In the genomic region with DNA sequence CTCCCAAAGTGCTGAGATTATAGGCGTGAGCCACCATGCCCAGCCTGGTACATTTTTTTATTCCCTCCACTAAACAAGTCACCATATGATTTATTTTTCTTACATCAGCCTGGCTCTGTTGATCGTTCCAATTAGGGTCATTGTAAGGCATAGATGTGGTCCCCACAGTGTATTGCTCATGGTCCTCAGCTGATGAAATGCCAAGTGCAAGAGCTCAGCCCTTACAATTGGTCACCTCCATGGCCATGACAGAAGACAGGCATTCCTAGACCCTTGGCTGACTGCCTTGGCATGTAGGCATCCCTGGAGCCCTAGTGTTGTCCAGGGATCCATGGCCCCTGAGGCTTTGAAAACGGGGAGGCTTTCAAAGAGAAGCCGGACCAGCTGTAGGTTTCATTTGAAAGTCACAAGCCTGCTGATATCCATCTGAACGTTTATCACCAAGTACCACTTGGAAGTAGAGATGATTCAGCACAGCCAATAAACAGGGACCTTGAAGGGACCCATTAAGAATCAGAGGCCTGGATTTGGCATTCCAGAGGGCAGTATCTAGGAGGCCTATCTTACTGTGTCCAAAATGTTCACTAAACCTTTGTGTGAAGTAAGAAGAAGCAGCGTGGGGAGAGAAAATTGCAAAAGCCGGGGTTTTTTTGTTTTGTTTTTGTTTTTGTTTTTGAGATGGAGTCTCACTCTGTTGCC, we compare ENCODE assay signal across 1 cellular context.
A peak's percentile ranks its signal among the peaks of the same experiment; 100 is the strongest.
TF ChIP-seq lines count a peak whose summit lies in the region.

No MANE protein-coding gene starts in this region.

TF ChIP-seq in K562, 482 proteins besides CTCF, POLR2A, EP300 and RAD21 (continued from another document and continues in another):
- TF ChIP-seq, protein P1, sequence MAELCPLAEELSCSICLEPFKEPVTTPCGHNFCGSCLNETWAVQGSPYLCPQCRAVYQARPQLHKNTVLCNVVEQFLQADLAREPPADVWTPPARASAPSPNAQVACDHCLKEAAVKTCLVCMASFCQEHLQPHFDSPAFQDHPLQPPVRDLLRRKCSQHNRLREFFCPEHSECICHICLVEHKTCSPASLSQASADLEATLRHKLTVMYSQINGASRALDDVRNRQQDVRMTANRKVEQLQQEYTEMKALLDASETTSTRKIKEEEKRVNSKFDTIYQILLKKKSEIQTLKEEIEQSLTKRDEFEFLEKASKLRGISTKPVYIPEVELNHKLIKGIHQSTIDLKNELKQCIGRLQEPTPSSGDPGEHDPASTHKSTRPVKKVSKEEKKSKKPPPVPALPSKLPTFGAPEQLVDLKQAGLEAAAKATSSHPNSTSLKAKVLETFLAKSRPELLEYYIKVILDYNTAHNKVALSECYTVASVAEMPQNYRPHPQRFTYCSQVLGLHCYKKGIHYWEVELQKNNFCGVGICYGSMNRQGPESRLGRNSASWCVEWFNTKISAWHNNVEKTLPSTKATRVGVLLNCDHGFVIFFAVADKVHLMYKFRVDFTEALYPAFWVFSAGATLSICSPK (IDR thresholded peaks at IDR 0.05; ENCODE audit: borderline replicate concordance): no peak
- no peak for TF ChIP-seq FOXJ3 (CRISPR knock-in tag; IDR thresholded peaks at IDR 0.05)
- no peak for TF ChIP-seq SRSF3 (IDR thresholded peaks at IDR 0.05; ENCODE audit: insufficient read depth, low read length)
- TF ChIP-seq, protein P2, sequence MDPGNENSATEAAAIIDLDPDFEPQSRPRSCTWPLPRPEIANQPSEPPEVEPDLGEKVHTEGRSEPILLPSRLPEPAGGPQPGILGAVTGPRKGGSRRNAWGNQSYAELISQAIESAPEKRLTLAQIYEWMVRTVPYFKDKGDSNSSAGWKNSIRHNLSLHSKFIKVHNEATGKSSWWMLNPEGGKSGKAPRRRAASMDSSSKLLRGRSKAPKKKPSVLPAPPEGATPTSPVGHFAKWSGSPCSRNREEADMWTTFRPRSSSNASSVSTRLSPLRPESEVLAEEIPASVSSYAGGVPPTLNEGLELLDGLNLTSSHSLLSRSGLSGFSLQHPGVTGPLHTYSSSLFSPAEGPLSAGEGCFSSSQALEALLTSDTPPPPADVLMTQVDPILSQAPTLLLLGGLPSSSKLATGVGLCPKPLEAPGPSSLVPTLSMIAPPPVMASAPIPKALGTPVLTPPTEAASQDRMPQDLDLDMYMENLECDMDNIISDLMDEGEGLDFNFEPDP (CRISPR knock-in tag; IDR thresholded peaks at IDR 0.05): no peak
- TF ChIP-seq, protein P3, sequence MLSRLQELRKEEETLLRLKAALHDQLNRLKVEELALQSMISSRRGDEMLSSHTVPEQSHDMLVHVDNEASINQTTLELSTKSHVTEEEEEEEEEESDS (CRISPR knock-in tag; IDR thresholded peaks at IDR 0.05): no peak
- TF ChIP-seq ZFP1 (CRISPR knock-in tag; IDR thresholded peaks at IDR 0.05): no peak
- no peak for TF ChIP-seq ILK (tag; IDR thresholded peaks at IDR 0.05; ENCODE audit: borderline replicate concordance, low read depth)
- TF ChIP-seq, protein P4, sequence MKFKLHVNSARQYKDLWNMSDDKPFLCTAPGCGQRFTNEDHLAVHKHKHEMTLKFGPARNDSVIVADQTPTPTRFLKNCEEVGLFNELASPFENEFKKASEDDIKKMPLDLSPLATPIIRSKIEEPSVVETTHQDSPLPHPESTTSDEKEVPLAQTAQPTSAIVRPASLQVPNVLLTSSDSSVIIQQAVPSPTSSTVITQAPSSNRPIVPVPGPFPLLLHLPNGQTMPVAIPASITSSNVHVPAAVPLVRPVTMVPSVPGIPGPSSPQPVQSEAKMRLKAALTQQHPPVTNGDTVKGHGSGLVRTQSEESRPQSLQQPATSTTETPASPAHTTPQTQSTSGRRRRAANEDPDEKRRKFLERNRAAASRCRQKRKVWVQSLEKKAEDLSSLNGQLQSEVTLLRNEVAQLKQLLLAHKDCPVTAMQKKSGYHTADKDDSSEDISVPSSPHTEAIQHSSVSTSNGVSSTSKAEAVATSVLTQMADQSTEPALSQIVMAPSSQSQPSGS (CRISPR knock-in tag; IDR thresholded peaks at IDR 0.05): no peak
- TF ChIP-seq RBM22 (IDR thresholded peaks at IDR 0.05; ENCODE audit: low read depth, low read length, poor library complexity, severe bottlenecking): no peak
- peak; percentile 40; the same call in 1 of the 2 replicates for TF ChIP-seq DPF2 (IDR thresholded peaks at IDR 0.05)
- no peak for TF ChIP-seq CBX1 (IDR thresholded peaks at IDR 0.05; ENCODE audit: low read depth)
- TF ChIP-seq, protein P5, sequence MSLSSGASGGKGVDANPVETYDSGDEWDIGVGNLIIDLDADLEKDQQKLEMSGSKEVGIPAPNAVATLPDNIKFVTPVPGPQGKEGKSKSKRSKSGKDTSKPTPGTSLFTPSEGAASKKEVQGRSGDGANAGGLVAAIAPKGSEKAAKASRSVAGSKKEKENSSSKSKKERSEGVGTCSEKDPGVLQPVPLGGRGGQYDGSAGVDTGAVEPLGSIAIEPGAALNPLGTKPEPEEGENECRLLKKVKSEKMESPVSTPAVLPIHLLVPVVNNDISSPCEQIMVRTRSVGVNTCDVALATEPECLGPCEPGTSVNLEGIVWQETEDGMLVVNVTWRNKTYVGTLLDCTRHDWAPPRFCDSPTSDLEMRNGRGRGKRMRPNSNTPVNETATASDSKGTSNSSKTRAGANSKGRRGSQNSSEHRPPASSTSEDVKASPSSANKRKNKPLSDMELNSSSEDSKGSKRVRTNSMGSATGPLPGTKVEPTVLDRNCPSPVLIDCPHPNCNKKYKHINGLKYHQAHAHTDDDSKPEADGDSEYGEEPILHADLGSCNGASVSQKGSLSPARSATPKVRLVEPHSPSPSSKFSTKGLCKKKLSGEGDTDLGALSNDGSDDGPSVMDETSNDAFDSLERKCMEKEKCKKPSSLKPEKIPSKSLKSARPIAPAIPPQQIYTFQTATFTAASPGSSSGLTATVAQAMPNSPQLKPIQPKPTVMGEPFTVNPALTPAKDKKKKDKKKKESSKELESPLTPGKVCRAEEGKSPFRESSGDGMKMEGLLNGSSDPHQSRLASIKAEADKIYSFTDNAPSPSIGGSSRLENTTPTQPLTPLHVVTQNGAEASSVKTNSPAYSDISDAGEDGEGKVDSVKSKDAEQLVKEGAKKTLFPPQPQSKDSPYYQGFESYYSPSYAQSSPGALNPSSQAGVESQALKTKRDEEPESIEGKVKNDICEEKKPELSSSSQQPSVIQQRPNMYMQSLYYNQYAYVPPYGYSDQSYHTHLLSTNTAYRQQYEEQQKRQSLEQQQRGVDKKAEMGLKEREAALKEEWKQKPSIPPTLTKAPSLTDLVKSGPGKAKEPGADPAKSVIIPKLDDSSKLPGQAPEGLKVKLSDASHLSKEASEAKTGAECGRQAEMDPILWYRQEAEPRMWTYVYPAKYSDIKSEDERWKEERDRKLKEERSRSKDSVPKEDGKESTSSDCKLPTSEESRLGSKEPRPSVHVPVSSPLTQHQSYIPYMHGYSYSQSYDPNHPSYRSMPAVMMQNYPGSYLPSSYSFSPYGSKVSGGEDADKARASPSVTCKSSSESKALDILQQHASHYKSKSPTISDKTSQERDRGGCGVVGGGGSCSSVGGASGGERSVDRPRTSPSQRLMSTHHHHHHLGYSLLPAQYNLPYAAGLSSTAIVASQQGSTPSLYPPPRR (CRISPR knock-in tag; IDR thresholded peaks at IDR 0.05; ENCODE audit: borderline replicate concordance): no peak
- 0 out of 2 replicates have a peak, but pooled peaks have one; percentile 11 for TF ChIP-seq TCF3 (CRISPR knock-in tag; IDR thresholded peaks at IDR 0.05)
- TF ChIP-seq GATAD2A (IDR thresholded peaks at IDR 0.05): no peak
- TF ChIP-seq KDM5B (IDR thresholded peaks at IDR 0.05; ENCODE audit: insufficient replicate concordance, low read depth, low read length): no peak
- peak; percentile 58 for TF ChIP-seq CBFA2T3 (IDR thresholded peaks at IDR 0.05)
- TF ChIP-seq MEIS2 (IDR thresholded peaks at IDR 0.05; ENCODE audit: partially characterized antibody): no peak
- TF ChIP-seq GTF2A2 (tag; IDR thresholded peaks at IDR 0.05): no peak
- no peak for TF ChIP-seq TCF7 (IDR thresholded peaks at IDR 0.05; ENCODE audit: borderline replicate concordance)
- TF ChIP-seq, protein P6, sequence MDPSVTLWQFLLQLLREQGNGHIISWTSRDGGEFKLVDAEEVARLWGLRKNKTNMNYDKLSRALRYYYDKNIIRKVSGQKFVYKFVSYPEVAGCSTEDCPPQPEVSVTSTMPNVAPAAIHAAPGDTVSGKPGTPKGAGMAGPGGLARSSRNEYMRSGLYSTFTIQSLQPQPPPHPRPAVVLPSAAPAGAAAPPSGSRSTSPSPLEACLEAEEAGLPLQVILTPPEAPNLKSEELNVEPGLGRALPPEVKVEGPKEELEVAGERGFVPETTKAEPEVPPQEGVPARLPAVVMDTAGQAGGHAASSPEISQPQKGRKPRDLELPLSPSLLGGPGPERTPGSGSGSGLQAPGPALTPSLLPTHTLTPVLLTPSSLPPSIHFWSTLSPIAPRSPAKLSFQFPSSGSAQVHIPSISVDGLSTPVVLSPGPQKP (CRISPR knock-in tag; IDR thresholded peaks at IDR 0.05): no peak
- TF ChIP-seq ZNF699 (CRISPR knock-in tag; IDR thresholded peaks at IDR 0.05; ENCODE audit: insufficient replicate concordance): no peak
- TF ChIP-seq, protein P7, sequence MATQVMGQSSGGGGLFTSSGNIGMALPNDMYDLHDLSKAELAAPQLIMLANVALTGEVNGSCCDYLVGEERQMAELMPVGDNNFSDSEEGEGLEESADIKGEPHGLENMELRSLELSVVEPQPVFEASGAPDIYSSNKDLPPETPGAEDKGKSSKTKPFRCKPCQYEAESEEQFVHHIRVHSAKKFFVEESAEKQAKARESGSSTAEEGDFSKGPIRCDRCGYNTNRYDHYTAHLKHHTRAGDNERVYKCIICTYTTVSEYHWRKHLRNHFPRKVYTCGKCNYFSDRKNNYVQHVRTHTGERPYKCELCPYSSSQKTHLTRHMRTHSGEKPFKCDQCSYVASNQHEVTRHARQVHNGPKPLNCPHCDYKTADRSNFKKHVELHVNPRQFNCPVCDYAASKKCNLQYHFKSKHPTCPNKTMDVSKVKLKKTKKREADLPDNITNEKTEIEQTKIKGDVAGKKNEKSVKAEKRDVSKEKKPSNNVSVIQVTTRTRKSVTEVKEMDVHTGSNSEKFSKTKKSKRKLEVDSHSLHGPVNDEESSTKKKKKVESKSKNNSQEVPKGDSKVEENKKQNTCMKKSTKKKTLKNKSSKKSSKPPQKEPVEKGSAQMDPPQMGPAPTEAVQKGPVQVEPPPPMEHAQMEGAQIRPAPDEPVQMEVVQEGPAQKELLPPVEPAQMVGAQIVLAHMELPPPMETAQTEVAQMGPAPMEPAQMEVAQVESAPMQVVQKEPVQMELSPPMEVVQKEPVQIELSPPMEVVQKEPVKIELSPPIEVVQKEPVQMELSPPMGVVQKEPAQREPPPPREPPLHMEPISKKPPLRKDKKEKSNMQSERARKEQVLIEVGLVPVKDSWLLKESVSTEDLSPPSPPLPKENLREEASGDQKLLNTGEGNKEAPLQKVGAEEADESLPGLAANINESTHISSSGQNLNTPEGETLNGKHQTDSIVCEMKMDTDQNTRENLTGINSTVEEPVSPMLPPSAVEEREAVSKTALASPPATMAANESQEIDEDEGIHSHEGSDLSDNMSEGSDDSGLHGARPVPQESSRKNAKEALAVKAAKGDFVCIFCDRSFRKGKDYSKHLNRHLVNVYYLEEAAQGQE (CRISPR knock-in tag; IDR thresholded peaks at IDR 0.05; ENCODE audit: low read depth): no peak
- TF ChIP-seq, protein P8, sequence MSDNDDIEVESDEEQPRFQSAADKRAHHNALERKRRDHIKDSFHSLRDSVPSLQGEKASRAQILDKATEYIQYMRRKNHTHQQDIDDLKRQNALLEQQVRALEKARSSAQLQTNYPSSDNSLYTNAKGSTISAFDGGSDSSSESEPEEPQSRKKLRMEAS (CRISPR knock-in tag; IDR thresholded peaks at IDR 0.05): no peak
- no peak for TF ChIP-seq HMG20B (CRISPR knock-in tag; IDR thresholded peaks at IDR 0.05)
- TF ChIP-seq ZBTB17 (CRISPR knock-in tag; IDR thresholded peaks at IDR 0.05): no peak
